Comparison of ENCODE assay signal across 14 cellular contexts in genomic region chr2:10520154-10520553, GRCh38.
A peak's percentile ranks its signal among the peaks of the same experiment; 100 is the strongest.
DNase-seq lines count a peak whose midpoint lies in the region; ATAC-seq and TF ChIP-seq lines count a peak whose summit lies in the region.
"Had no signal": no experiment of that assay in that cellular context is flagged by ENCODE, and none has a peak within 500 bp of the region (broad histone marks: within the 10 kb centered on the region; RNA-seq: fewer than 3 reads in every experiment).

No MANE protein-coding gene starts in this region.

- H3K9me3 Mint-ChIP-seq in MCF 10A (ENCODE audit: unreplicated experiment) = peaks cover 8% of the 10 kb centered on the region
- H3K9me3 Mint-ChIP-seq in activated T-helper 2 cell treated with anti-CD3 and anti-CD28 coated beads, Interferon-gamma antibody, Interleukin-2, Interleukin-4, amounts not matched to agents 10 μg/mL and 5 μg/mL and 100 μg/mL, durations not matched to agents 14 hours and 24 hours and 36 hours = peaks cover 21% of the 10 kb centered on the region

- no peak overlapping the region for H2AFZ ChIP-seq in mammary epithelial cell (ENCODE audit: low read depth, low read length)

- 83% methylated on average over 8 of the region's 9 CpGs for WGBS in mammary epithelial cell (ENCODE audit: low coverage, missing lambda C conversion rate)

- H4K20me1 ChIP-seq in mammary epithelial cell (ENCODE audit: insufficient read depth, low read length) = no peaks in the 10 kb centered on the region

- H3K9me3 ChIP-seq in mammary epithelial cell (replicated peaks; ENCODE audit: insufficient read depth, low read length) = peaks cover 13% of the 10 kb centered on the region
- peaks cover 5% of the 10 kb centered on the region for H3K9me3 ChIP-seq in upper lobe of right lung

- no peak overlapping the region for H3K27ac ChIP-seq in mammary epithelial cell (ENCODE audit: insufficient read depth, low read depth, low read length)
- no peak overlapping the region for H3K27ac ChIP-seq in foreskin keratinocyte
- no peak overlapping the region for H3K27ac ChIP-seq in upper lobe of right lung
- H3K27ac ChIP-seq: tibial artery had no signal

- H3K27ac Mint-ChIP-seq in MCF 10A (ENCODE audit: low read depth, unreplicated experiment) = no peak overlapping the region
- no peak overlapping the region for H3K27ac Mint-ChIP-seq in activated T-helper 2 cell treated with anti-CD3 and anti-CD28 coated beads, Interferon-gamma antibody, Interleukin-2, Interleukin-4, amounts not matched to agents 10 μg/mL and 5 μg/mL and 100 μg/mL, durations not matched to agents 14 hours and 24 hours and 36 hours
- H3K27ac Mint-ChIP-seq: activated B cell treated with CpG ODN at 0.5 μM for 24 hours had no signal

- H3K4me3 Mint-ChIP-seq in MCF 10A (ENCODE audit: unreplicated experiment) = no peak overlapping the region
- H3K4me3 Mint-ChIP-seq in activated T-helper 2 cell treated with anti-CD3 and anti-CD28 coated beads, Interferon-gamma antibody, Interleukin-2, Interleukin-4, amounts not matched to agents 10 μg/mL and 5 μg/mL and 100 μg/mL, durations not matched to agents 14 hours and 24 hours and 36 hours (ENCODE audit: low read depth) = no peak overlapping the region
- H3K4me3 Mint-ChIP-seq: activated B cell treated with CpG ODN at 0.5 μM for 24 hours had no signal

- H3K4me3 ChIP-seq in mammary epithelial cell (replicated peaks in 1 of 3; ENCODE audit: insufficient read depth in 1 of 3, low read depth in 2 of 3, low read length in 3 of 3) = no peak overlapping the region
- no peak overlapping the region for H3K4me3 ChIP-seq in upper lobe of right lung
- H3K4me3 ChIP-seq: tibial artery had no signal

- POLR2A ChIA-PET in MCF 10A (lab: Yijun Ruan, JAX) = no interaction called here

- dilution Hi-C loops in mammary epithelial cell (cut with HindIII; ENCODE audit: low sequenced_read_pairs) = no loop called here

- intact Hi-C loops in MCF 10A (cut with micrococcal nuclease) (no loop called here), mammary epithelial cell (cut with micrococcal nuclease) (no loop called here), upper lobe of right lung (cut with DNase I) (no loop called here)
- intact Hi-C loops in activated T-helper 2 cell treated with anti-CD3 and anti-CD28 coated beads, Interferon-gamma antibody, Interleukin-2, Interleukin-4, amounts not matched to agents 10 μg/mL and 5 μg/mL and 100 μg/mL, durations not matched to agents 14 hours and 24 hours and 36 hours (cut with micrococcal nuclease) = no loop called here

- H3K36me3 Mint-ChIP-seq in MCF 10A (ENCODE audit: insufficient read depth, unreplicated experiment) = no peaks in the 10 kb centered on the region
- H3K36me3 Mint-ChIP-seq in activated T-helper 2 cell treated with anti-CD3 and anti-CD28 coated beads, Interferon-gamma antibody, Interleukin-2, Interleukin-4, amounts not matched to agents 10 μg/mL and 5 μg/mL and 100 μg/mL, durations not matched to agents 14 hours and 24 hours and 36 hours (ENCODE audit: low read depth) = peaks cover 6% of the 10 kb centered on the region

- H3K27me3 ChIP-seq in mammary epithelial cell (ENCODE audit: insufficient read depth, low read length) (no peaks in the 10 kb centered on the region), foreskin keratinocyte (no peaks in the 10 kb centered on the region), upper lobe of right lung (no peaks in the 10 kb centered on the region)

- BruUV-seq in MCF 10A (replicated peaks; lab: Mats Ljungman, UMichigan) = no TSS peak
- no TSS peak for BruUV-seq in mammary epithelial cell (replicated peaks; lab: Mats Ljungman, UMichigan)

- no peak for ATAC-seq in foreskin keratinocyte
- ATAC-seq in upper lobe of right lung = no peak
- no peak for ATAC-seq in HG02840 (IDR thresholded peaks at IDR 0.05; ENCODE audit: low FRiP score, unreplicated experiment)
- ATAC-seq: Right ventricle myocardium inferior had no signal

- CTCF ChIA-PET in MCF 10A (lab: Yijun Ruan, JAX) = no interaction called here
- CTCF ChIA-PET in mammary epithelial cell (lab: Charles Lee; ENCODE audit: low non-redundant PET) = no interaction called here

- H3K36me3 ChIP-seq in mammary epithelial cell (ENCODE audit: insufficient read depth, low read length) (no peaks in the 10 kb centered on the region), upper lobe of right lung (no peaks in the 10 kb centered on the region)
- H3K36me3 ChIP-seq: tibial artery had no signal

- H3K27me3 Mint-ChIP-seq in MCF 10A (ENCODE audit: insufficient read depth, unreplicated experiment) = no peaks in the 10 kb centered on the region
- no peaks in the 10 kb centered on the region for H3K27me3 Mint-ChIP-seq in activated T-helper 2 cell treated with anti-CD3 and anti-CD28 coated beads, Interferon-gamma antibody, Interleukin-2, Interleukin-4, amounts not matched to agents 10 μg/mL and 5 μg/mL and 100 μg/mL, durations not matched to agents 14 hours and 24 hours and 36 hours (ENCODE audit: low read depth)

- H3K79me2 ChIP-seq in mammary epithelial cell (ENCODE audit: insufficient read depth, low read length) = no peaks in the 10 kb centered on the region

- no peak overlapping the region for H3K9ac ChIP-seq in mammary epithelial cell (ENCODE audit: insufficient read depth, low read length)

- H3K4me1 Mint-ChIP-seq in MCF 10A (ENCODE audit: insufficient read depth, unreplicated experiment) = no peaks in the 10 kb centered on the region
- no peaks in the 10 kb centered on the region for H3K4me1 Mint-ChIP-seq in activated T-helper 2 cell treated with anti-CD3 and anti-CD28 coated beads, Interferon-gamma antibody, Interleukin-2, Interleukin-4, amounts not matched to agents 10 μg/mL and 5 μg/mL and 100 μg/mL, durations not matched to agents 14 hours and 24 hours and 36 hours (ENCODE audit: low read depth)
- H3K4me1 Mint-ChIP-seq: activated B cell treated with CpG ODN at 0.5 μM for 24 hours had no signal

- DNase-seq in MCF 10A (ENCODE audit: unreplicated experiment) (no peak), mammary epithelial cell (no peak), NCI-H2171 treated with DMSO at 0.1 percent for 48 hours (lab: John Stamatoyannopoulos, UW) (peak; percentile 21), foreskin keratinocyte (no peak), upper lobe of right lung (peak; percentile 48), KG1 (lab: John Stamatoyannopoulos, UW) (no peak)
- no peak for DNase-seq in activated T-helper 2 cell treated with anti-CD3 and anti-CD28 coated beads, Interferon-gamma antibody, Interleukin-2, Interleukin-4, amounts not matched to agents 10 μg/mL and 5 μg/mL and 100 μg/mL, durations not matched to agents 14 hours and 24 hours and 36 hours (ENCODE audit: low spot score)
- DNase-seq: activated B cell treated with CpG ODN at 0.5 μM for 24 hours, midbrain, NCI-H2029 treated with DMSO at 0.1 percent for 48 hours, right cardiac atrium had no signal

- H3K4me1 ChIP-seq in mammary epithelial cell (ENCODE audit: insufficient read depth, low read length) (peaks cover 6% of the 10 kb centered on the region), foreskin keratinocyte (peaks cover 4% of the 10 kb centered on the region), upper lobe of right lung (no peaks in the 10 kb centered on the region)
- H3K4me1 ChIP-seq: tibial artery had no signal

- H3K4me2 ChIP-seq in mammary epithelial cell (ENCODE audit: insufficient read depth, low read depth, low read length) = no peak overlapping the region

- in situ Hi-C loops in mammary epithelial cell (cut with MboI; ENCODE audit: low sequenced_read_pairs in 2 of 2) = no loop called here

- peak; percentile 21 for TF ChIP-seq CTCF in MCF 10A (IDR thresholded peaks at IDR 0.05; ENCODE audit: unreplicated experiment)
- TF ChIP-seq CTCF in mammary epithelial cell (conservative IDR thresholded peaks at IDR 0.05 in 1 of 2, IDR thresholded peaks at IDR 0.05 in 1 of 2; ENCODE audit: extremely low read depth in 1 of 2, insufficient read depth in 1 of 2, low read depth in 1 of 2, low read length in 2 of 2) = peak in 1 of 2 donors; percentile 16
- peak; percentile 34 for TF ChIP-seq CTCF in foreskin keratinocyte (conservative IDR thresholded peaks at IDR 0.05)
- no peak for TF ChIP-seq CTCF in upper lobe of right lung (IDR thresholded peaks at IDR 0.05)

Comparison
In these comparisons a context has a peak if more than half of its experiments do, and no peak if none do; other contexts are left out.
1. DNase-seq: peak in NCI-H2171 treated with DMSO at 0.1 percent for 48 hours (single experiment) and upper lobe of right lung (single experiment); none in MCF 10A (single experiment), mammary epithelial cell (single experiment), foreskin keratinocyte (0 of 2), KG1 (single experiment) and activated T-helper 2 cell treated with anti-CD3 and anti-CD28 coated beads, Interferon-gamma antibody, Interleukin-2, Interleukin-4, amounts not matched to agents 10 μg/mL and 5 μg/mL and 100 μg/mL, durations not matched to agents 14 hours and 24 hours and 36 hours (single experiment).